In the genomic region with DNA sequence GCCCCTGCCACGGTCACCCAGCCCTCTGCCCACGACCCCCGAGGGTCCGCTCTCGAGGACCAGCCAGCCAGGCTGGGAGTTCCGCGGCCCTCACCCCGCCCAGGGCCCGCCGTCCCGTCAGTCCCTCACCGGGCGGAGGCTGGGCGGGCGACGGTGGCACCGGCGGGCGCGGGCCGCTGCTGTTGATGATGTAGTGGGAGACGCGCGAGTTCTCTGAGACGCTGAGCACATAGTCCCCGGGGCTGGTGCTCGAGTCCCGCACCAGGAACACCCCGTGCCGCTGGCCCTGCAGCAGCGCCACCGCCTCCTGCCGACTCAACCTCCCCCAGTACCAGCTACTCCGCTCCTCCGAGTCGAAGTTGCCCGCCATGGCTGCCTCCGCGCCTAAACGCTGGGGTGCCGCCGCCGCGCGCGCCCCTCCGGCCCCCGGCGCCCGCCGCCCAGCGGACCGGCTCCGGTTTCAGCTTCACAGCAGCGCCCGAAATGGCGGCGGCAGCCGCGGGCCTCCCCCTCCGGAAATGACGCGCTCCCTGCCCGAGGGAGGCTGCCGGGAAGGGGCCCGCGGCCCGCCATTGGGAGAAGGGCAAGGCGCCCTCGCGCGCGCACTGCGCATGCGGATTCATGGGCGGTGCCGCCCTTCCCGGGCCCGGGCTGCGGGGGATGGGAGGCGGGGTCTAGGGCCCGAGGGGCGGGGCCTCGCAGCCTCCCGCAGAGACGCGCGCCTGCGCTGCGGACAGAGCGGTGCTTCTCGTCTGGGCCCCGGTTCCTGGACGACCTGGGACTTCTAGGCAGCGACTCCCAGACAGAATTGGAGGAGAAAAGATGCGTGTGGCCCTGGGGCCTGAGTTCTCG, we compare ENCODE assay signal across 1 cellular context.
TF ChIP-seq lines count a peak whose summit lies in the region.

Gene CRK, minus strand, starts transcription at position 485 of the 852 bp plus-strand sequence. Its CDS starts 115 bp downstream, at position 370.

TF ChIP-seq in WTC11, 78 proteins besides CTCF, POLR2A, EP300 and RAD21 (continued from another document and continues in another):
- TF ChIP-seq, protein P1, sequence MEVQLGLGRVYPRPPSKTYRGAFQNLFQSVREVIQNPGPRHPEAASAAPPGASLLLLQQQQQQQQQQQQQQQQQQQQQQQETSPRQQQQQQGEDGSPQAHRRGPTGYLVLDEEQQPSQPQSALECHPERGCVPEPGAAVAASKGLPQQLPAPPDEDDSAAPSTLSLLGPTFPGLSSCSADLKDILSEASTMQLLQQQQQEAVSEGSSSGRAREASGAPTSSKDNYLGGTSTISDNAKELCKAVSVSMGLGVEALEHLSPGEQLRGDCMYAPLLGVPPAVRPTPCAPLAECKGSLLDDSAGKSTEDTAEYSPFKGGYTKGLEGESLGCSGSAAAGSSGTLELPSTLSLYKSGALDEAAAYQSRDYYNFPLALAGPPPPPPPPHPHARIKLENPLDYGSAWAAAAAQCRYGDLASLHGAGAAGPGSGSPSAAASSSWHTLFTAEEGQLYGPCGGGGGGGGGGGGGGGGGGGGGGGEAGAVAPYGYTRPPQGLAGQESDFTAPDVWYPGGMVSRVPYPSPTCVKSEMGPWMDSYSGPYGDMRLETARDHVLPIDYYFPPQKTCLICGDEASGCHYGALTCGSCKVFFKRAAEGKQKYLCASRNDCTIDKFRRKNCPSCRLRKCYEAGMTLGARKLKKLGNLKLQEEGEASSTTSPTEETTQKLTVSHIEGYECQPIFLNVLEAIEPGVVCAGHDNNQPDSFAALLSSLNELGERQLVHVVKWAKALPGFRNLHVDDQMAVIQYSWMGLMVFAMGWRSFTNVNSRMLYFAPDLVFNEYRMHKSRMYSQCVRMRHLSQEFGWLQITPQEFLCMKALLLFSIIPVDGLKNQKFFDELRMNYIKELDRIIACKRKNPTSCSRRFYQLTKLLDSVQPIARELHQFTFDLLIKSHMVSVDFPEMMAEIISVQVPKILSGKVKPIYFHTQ (CRISPR knock-in tag; IDR thresholded peaks at IDR 0.05): no peak
- TF ChIP-seq ZSCAN18 (CRISPR knock-in tag; IDR thresholded peaks at IDR 0.05) (no peak), EMX1 (CRISPR knock-in tag; IDR thresholded peaks at IDR 0.05) (no peak), ZNF219 (CRISPR knock-in tag; IDR thresholded peaks at IDR 0.05; ENCODE audit: borderline replicate concordance) (no peak), KAT7 (CRISPR knock-in tag; IDR thresholded peaks at IDR 0.05; ENCODE audit: borderline replicate concordance) (peak; percentile 85; the same call in 1 of the 2 replicates), NR2C2 (CRISPR knock-in tag; IDR thresholded peaks at IDR 0.05) (no peak), ARID4B (CRISPR knock-in tag; IDR thresholded peaks at IDR 0.05; ENCODE audit: borderline replicate concordance) (peak; percentile 78; the same call in 1 of the 2 replicates), OVOL2 (CRISPR knock-in tag; IDR thresholded peaks at IDR 0.05; ENCODE audit: borderline replicate concordance) (no peak), NR3C1 (CRISPR knock-in tag; conservative IDR thresholded peaks at IDR 0.05; ENCODE audit: low read depth) (peak; percentile 94; the same call in 1 of the 2 replicates), TP53 (CRISPR knock-in tag; IDR thresholded peaks at IDR 0.05) (no peak), ATF1 (CRISPR knock-in tag; IDR thresholded peaks at IDR 0.05) (0 out of 2 replicates have a peak, but pooled peaks have one; percentile 53), ZNF512 (CRISPR knock-in tag; IDR thresholded peaks at IDR 0.05; ENCODE audit: borderline replicate concordance) (no peak), ZNF396 (CRISPR knock-in tag; IDR thresholded peaks at IDR 0.05; ENCODE audit: borderline replicate concordance) (no peak), ZNF263 (CRISPR knock-in tag; IDR thresholded peaks at IDR 0.05; ENCODE audit: low read depth) (peak; percentile 29; the same call in 1 of the 2 replicates), SOX15 (CRISPR knock-in tag; IDR thresholded peaks at IDR 0.05) (no peak), SP1 (CRISPR knock-in tag; conservative IDR thresholded peaks at IDR 0.05) (peak; percentile 94), GABPB1 (CRISPR knock-in tag; IDR thresholded peaks at IDR 0.05) (peak; percentile 85; the same call in 1 of the 2 replicates), JAZF1 (CRISPR knock-in tag; IDR thresholded peaks at IDR 0.05) (no peak), ESRRA (CRISPR knock-in tag; IDR thresholded peaks at IDR 0.05; ENCODE audit: borderline replicate concordance) (peak; percentile 37; the same call in 1 of the 2 replicates), HMGA2 (CRISPR knock-in tag; IDR thresholded peaks at IDR 0.05) (no peak), TEAD1 (CRISPR knock-in tag; IDR thresholded peaks at IDR 0.05) (no peak; the same call in 1 of the 2 replicates), ZNF532 (CRISPR knock-in tag; IDR thresholded peaks at IDR 0.05; ENCODE audit: borderline replicate concordance) (no peak), CBFB (CRISPR knock-in tag; IDR thresholded peaks at IDR 0.05; ENCODE audit: low read depth) (peak; percentile 87; the same call in 1 of the 2 replicates), NFE2L1 (CRISPR knock-in tag; IDR thresholded peaks at IDR 0.05) (no peak)
- TF ChIP-seq, protein P2, sequence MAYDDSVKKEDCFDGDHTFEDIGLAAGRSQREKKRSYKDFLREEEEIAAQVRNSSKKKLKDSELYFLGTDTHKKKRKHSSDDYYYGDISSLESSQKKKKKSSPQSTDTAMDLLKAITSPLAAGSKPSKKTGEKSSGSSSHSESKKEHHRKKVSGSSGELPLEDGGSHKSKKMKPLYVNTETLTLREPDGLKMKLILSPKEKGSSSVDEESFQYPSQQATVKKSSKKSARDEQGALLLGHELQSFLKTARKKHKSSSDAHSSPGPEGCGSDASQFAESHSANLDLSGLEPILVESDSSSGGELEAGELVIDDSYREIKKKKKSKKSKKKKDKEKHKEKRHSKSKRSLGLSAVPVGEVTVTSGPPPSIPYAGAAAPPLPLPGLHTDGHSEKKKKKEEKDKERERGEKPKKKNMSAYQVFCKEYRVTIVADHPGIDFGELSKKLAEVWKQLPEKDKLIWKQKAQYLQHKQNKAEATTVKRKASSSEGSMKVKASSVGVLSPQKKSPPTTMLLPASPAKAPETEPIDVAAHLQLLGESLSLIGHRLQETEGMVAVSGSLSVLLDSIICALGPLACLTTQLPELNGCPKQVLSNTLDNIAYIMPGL (CRISPR knock-in tag; IDR thresholded peaks at IDR 0.05): peak; percentile 88
- TF ChIP-seq, protein P3, sequence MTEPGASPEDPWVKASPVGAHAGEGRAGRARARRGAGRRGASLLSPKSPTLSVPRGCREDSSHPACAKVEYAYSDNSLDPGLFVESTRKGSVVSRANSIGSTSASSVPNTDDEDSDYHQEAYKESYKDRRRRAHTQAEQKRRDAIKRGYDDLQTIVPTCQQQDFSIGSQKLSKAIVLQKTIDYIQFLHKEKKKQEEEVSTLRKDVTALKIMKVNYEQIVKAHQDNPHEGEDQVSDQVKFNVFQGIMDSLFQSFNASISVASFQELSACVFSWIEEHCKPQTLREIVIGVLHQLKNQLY (CRISPR knock-in tag; IDR thresholded peaks at IDR 0.05): 0 out of 2 replicates have a peak, but pooled peaks have one; percentile 39
- TF ChIP-seq, protein P4, sequence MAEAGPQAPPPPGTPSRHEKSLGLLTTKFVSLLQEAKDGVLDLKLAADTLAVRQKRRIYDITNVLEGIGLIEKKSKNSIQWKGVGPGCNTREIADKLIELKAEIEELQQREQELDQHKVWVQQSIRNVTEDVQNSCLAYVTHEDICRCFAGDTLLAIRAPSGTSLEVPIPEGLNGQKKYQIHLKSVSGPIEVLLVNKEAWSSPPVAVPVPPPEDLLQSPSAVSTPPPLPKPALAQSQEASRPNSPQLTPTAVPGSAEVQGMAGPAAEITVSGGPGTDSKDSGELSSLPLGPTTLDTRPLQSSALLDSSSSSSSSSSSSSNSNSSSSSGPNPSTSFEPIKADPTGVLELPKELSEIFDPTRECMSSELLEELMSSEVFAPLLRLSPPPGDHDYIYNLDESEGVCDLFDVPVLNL (CRISPR knock-in tag; IDR thresholded peaks at IDR 0.05; ENCODE audit: borderline replicate concordance, low read depth): peak; percentile 36; the same call in 1 of the 2 replicates
- TF ChIP-seq, protein P5, sequence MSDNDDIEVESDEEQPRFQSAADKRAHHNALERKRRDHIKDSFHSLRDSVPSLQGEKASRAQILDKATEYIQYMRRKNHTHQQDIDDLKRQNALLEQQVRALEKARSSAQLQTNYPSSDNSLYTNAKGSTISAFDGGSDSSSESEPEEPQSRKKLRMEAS (CRISPR knock-in tag; IDR thresholded peaks at IDR 0.05): no peak
- TF ChIP-seq, protein P6, sequence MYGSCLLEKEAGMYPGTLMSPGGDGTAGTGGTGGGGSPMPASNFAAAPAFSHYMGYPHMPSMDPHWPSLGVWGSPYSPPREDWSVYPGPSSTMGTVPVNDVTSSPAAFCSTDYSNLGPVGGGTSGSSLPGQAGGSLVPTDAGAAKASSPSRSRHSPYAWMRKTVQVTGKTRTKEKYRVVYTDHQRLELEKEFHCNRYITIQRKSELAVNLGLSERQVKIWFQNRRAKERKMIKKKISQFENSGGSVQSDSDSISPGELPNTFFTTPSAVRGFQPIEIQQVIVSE (CRISPR knock-in tag; IDR thresholded peaks at IDR 0.05; ENCODE audit: borderline replicate concordance): no peak
